Comparison of ENCODE assay signal across 1 cellular context in the genomic region with DNA sequence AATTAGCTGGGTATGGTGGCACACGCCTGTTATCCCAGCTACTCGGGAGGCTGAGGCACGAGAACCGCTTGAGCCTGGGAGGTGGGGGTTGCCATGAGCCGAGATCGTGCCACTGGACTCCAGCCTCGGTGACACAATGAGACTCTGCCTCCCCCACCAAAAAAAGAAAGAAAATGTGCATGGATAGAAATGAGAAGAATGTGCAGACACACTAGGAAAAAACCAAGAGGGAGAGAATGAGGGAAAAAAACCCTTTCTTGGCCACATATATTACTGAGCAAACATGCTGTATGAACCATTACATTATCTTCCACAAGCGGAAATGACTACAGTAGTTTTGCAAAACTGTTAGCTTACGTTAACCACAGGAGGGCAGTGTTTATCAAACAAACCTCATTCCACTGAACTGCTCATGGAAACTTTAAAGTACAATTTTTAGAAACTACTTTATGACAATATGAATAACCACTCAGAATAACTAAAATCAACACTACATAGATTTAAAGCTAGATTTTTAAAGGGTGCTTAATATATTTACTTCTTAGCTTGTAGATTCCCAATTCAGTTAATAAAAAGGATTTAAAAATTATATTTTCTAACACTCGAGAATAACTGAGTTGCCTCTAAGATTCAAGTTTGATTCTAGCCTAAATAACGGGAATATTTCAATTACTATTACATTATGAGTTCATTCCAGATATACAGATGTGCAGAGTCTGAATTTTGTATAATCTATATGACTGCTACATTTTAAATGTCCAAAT.
TF ChIP-seq lines count a peak whose summit lies in the region.

No MANE protein-coding gene starts in this region.

TF ChIP-seq in IMR-90, 13 proteins besides CTCF, POLR2A, EP300 and RAD21 (continued from another document):
- TF ChIP-seq, protein P1, sequence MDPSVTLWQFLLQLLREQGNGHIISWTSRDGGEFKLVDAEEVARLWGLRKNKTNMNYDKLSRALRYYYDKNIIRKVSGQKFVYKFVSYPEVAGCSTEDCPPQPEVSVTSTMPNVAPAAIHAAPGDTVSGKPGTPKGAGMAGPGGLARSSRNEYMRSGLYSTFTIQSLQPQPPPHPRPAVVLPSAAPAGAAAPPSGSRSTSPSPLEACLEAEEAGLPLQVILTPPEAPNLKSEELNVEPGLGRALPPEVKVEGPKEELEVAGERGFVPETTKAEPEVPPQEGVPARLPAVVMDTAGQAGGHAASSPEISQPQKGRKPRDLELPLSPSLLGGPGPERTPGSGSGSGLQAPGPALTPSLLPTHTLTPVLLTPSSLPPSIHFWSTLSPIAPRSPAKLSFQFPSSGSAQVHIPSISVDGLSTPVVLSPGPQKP (IDR thresholded peaks at IDR 0.05; ENCODE audit: borderline replicate concordance, low read depth, low read length) = no peak
- no peak for TF ChIP-seq RCOR1 (IDR thresholded peaks at IDR 0.05; ENCODE audit: insufficient replicate concordance, low read length)
- no peak for TF ChIP-seq MAZ (IDR thresholded peaks at IDR 0.05; ENCODE audit: borderline replicate concordance, low read depth, low read length)
- TF ChIP-seq, protein P2, sequence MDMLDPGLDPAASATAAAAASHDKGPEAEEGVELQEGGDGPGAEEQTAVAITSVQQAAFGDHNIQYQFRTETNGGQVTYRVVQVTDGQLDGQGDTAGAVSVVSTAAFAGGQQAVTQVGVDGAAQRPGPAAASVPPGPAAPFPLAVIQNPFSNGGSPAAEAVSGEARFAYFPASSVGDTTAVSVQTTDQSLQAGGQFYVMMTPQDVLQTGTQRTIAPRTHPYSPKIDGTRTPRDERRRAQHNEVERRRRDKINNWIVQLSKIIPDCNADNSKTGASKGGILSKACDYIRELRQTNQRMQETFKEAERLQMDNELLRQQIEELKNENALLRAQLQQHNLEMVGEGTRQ (IDR thresholded peaks at IDR 0.05; ENCODE audit: low read depth, low read length) = no peak
